8 cellular contexts compared by ENCODE assay signal in genomic region chr1:84573481-84573966, GRCh38. TPM values are rescaled to one million over a fixed set of nuclear protein-coding genes. Genes with fewer than 3 reads are reported as not detected.
A peak's percentile ranks its signal among the peaks of the same experiment; 100 is the strongest.
DNase-seq lines count a peak whose midpoint lies in the region; ATAC-seq and TF ChIP-seq lines count a peak whose summit lies in the region.

No MANE protein-coding gene starts in this region.

- POLR2A ChIA-PET in T-cell (lab: Charles Lee), result interaction anchor here (0.5 to 2.0 kb wide), 16 partner anchors 9 to 703 kb away, joined by 3 to 11 read pairs (median 4); partner anchors contain the start of genes BCL10 (in 1 of the 2), GNG5 (in 1 of the 2), PRKACB (in 1 of the 2) and RPF1 (in 1 of the 2)

- intact Hi-C loops in gastrocnemius medialis (cut with DNase I; ENCODE audit: low total_unique reads), result loop anchor here (5.0 kb wide), 1 partner anchor 44 kb away; no protein-coding TSS in a partner anchor

- no peaks in the 10 kb centered on the region for H3K9me3 Mint-ChIP-seq in T-cell

- in situ Hi-C loops in gastrocnemius medialis (cut with MboI; ENCODE audit: low sequenced_read_pairs in 4 of 4), result loop anchor here in 1 of 4 donors (5.0 kb wide), 1 partner anchor 66 kb away; the partner anchor contains the start of genes GNG5 and SPATA1

- H3K9me3 ChIP-seq in gastrocnemius medialis, result no peaks in the 10 kb centered on the region

- peak overlapping the region; percentile 94 to 97 (median 97) for H3K4me3 Mint-ChIP-seq in T-cell

- H3K27me3 ChIP-seq in gastrocnemius medialis, result no peaks in the 10 kb centered on the region

- H3K4me3 ChIP-seq in fibroblast of the aortic adventitia (ENCODE audit: low read depth, low read length) (peak overlapping the region; percentile 86), gastrocnemius medialis (peak overlapping the region; percentile 70 to 89 (median 88))

- DNase-seq in SIG-M5 treated with dmso at 0.1 percent for 504 hours (lab: John Stamatoyannopoulos, UW; ENCODE audit: unreplicated experiment) (peak; percentile 39), SIG-M5 (lab: John Stamatoyannopoulos, UW) (no peak), T-cell (no peak), fibroblast of the aortic adventitia (ENCODE audit: low read depth) (peak; percentile 25), gastrocnemius medialis (no peak), DMS153 treated with DMSO at 0.1 percent for 48 hours (lab: John Stamatoyannopoulos, UW; ENCODE audit: unreplicated experiment) (no peak), NCI-H1694 treated with DMSO at 0.1 percent for 48 hours (lab: John Stamatoyannopoulos, UW) (no peak), NCI-H1092 treated with DMSO at 0.1 percent for 48 hours (lab: John Stamatoyannopoulos, UW) (no peak)

- H3K27ac Mint-ChIP-seq in T-cell, result peak overlapping the region; percentile 98 to 99

- TF ChIP-seq CTCF in fibroblast of the aortic adventitia (IDR thresholded peaks at IDR 0.05; ENCODE audit: insufficient read depth, low read length), result no peak
- no peak for TF ChIP-seq CTCF in gastrocnemius medialis (IDR thresholded peaks at IDR 0.05 in 4 of 5, conservative IDR thresholded peaks at IDR 0.05 in 1 of 5)

- no peak for TF ChIP-seq POLR2A in gastrocnemius medialis (IDR thresholded peaks at IDR 0.05)

- no peaks in the 10 kb centered on the region for H3K36me3 ChIP-seq in gastrocnemius medialis

- H3K4me1 ChIP-seq in gastrocnemius medialis, result peaks cover 14 to 22% of the 10 kb centered on the region in 2 donors

- H3K4me1 Mint-ChIP-seq in T-cell, result peaks cover 48 to 59% (median 49%) of the 10 kb centered on the region in 3 donors

- peaks cover 23% of the 10 kb centered on the region for H3K36me3 Mint-ChIP-seq in T-cell

- CTCF ChIA-PET in T-cell (lab: Charles Lee), result interaction anchor here (0.5 to 2.3 kb wide), 12 partner anchors 9 to 682 kb away, joined by 3 to 12 read pairs (median 3); partner anchors contain the start of genes GNG5 (in 1 of the 2) and SPATA1 (in 1 of the 2)

- no peaks in the 10 kb centered on the region for H3K27me3 Mint-ChIP-seq in T-cell

- ATAC-seq in T-cell (replicated peaks in 1 of 4) (no peak), gastrocnemius medialis (no peak)

- peak overlapping the region; percentile 91 to 97 (median 96) for H3K27ac ChIP-seq in gastrocnemius medialis

RNA-seq across cellular contexts. Expression of gene CTBS, which starts 0.7 kb away (rescaled TPM):
- 10 to 100 TPM; 14.8 to 20.3 (median 16.4) TPM for total RNA-seq in T-cell
- 14.5 and 23.0 TPM in 2 replicates for total RNA-seq in fibroblast of the aortic adventitia (ENCODE audit: low replicate concordance)
- 1 to 10 TPM; 4.0 to 6.6 (median 4.7) TPM for total RNA-seq in gastrocnemius medialis

Comparison
In these comparisons a context has a peak if more than half of its experiments do, and no peak if none do; other contexts are left out.
1. DNase-seq: peak in SIG-M5 treated with dmso at 0.1 percent for 504 hours (single experiment) and fibroblast of the aortic adventitia (single experiment); none in SIG-M5 (single experiment), T-cell (0 of 34), gastrocnemius medialis (0 of 2), DMS153 treated with DMSO at 0.1 percent for 48 hours (single experiment), NCI-H1694 treated with DMSO at 0.1 percent for 48 hours (single experiment) and NCI-H1092 treated with DMSO at 0.1 percent for 48 hours (single experiment).